26 cellular contexts compared by ENCODE assay signal in genomic region chr9:124766326-124766725, GRCh38. TPM values are rescaled to one million over a fixed set of nuclear protein-coding genes. Genes with fewer than 3 reads are reported as not detected.
DNase-seq lines count a peak whose midpoint lies in the region; ATAC-seq and TF ChIP-seq lines count a peak whose summit lies in the region.
"Had no signal": no experiment of that assay in that cellular context is flagged by ENCODE, and none has a peak within 500 bp of the region (broad histone marks: within the 10 kb centered on the region; RNA-seq: fewer than 3 reads in every experiment).

No MANE protein-coding gene starts in this region.

- H3K4me1 ChIP-seq in HUES48 (ENCODE audit: control insufficient read depth, insufficient read depth, low read length) = peaks cover 79% of the 10 kb centered on the region
- H3K4me1 ChIP-seq in OCI-LY7 (ENCODE audit: insufficient read depth, low read length, poor library complexity, severe bottlenecking) = peaks cover 67% of the 10 kb centered on the region
- H3K4me1 ChIP-seq in ectodermal cell (ENCODE audit: control insufficient read depth, insufficient read depth, low read length) = peaks cover 41% of the 10 kb centered on the region
- H3K4me1 ChIP-seq in neural progenitor cell = peaks cover 70% of the 10 kb centered on the region
- H3K4me1 ChIP-seq: Caco-2 had no signal

- peaks cover 38% of the 10 kb centered on the region for H3K27me3 ChIP-seq in HUES48 (ENCODE audit: control insufficient read depth, insufficient read depth, low read length)
- H3K27me3 ChIP-seq in ectodermal cell (ENCODE audit: control insufficient read depth, insufficient read depth, low read length, poor library complexity, severe bottlenecking) = no peaks in the 10 kb centered on the region
- no peaks in the 10 kb centered on the region for H3K27me3 ChIP-seq in neural progenitor cell

- H3F3A ChIP-seq in neural progenitor cell (ENCODE audit: low read depth) = peaks cover 80% of the 10 kb centered on the region

- H3K4me3 Mint-ChIP-seq in neural progenitor cell = no peak overlapping the region
- H3K4me3 Mint-ChIP-seq: CD4-positive, alpha-beta memory T cell; T-helper 17 cell had no signal

- H4K20me1 ChIP-seq in OCI-LY7 (ENCODE audit: insufficient read depth, low read length) (peaks cover 50% of the 10 kb centered on the region), neural progenitor cell (ENCODE audit: low read depth) (peaks cover 71% of the 10 kb centered on the region)

- no TSS peak for BruUV-seq in OCI-LY7 (replicated peaks; lab: Mats Ljungman, UMichigan)

- no peaks in the 10 kb centered on the region for H3K36me3 ChIP-seq in HUES48 (ENCODE audit: control insufficient read depth, insufficient read depth, low read length)
- H3K36me3 ChIP-seq in OCI-LY7 (ENCODE audit: insufficient read depth, low read length) = no peaks in the 10 kb centered on the region
- no peaks in the 10 kb centered on the region for H3K36me3 ChIP-seq in ectodermal cell (ENCODE audit: control insufficient read depth, insufficient read depth, low read length)
- H3K36me3 ChIP-seq in neural progenitor cell = no peaks in the 10 kb centered on the region
- H3K36me3 ChIP-seq: BLaER1 treated with 17β-estradiol and CSF1 and Interleukin-3, amounts not matched to agents 10 nM and 100 nM; MG63 had no signal

- no peak for ATAC-seq in HG03139 (IDR thresholded peaks at IDR 0.05; ENCODE audit: unreplicated experiment)
- no peak for ATAC-seq in activated naive CD4-positive, alpha-beta T cell treated with anti-CD3 and anti-CD28 coated beads, Interleukin-2, amount 50 U/mL, for 72 hours
- ATAC-seq: A549, T-helper 17 cell had no signal

- peaks cover 5% of the 10 kb centered on the region for H3K27me3 Mint-ChIP-seq in neural progenitor cell (ENCODE audit: insufficient read depth, low read depth)

- H3K4me1 Mint-ChIP-seq in neural progenitor cell = peaks cover 73% of the 10 kb centered on the region

- TF ChIP-seq CTCF in OCI-LY7 (conservative IDR thresholded peaks at IDR 0.05; ENCODE audit: low read length) (no peak), neural progenitor cell (IDR thresholded peaks at IDR 0.05) (no peak)

- CTCF ChIA-PET in OCI-LY7 (lab: Charles Lee; ENCODE audit: unreplicated experiment) = interaction anchor here (1.7 kb wide), 1 partner anchor 33 kb away, joined by 6 read pairs; no protein-coding TSS in a partner anchor

- DNase-seq in OCI-LY7 (ENCODE audit: low spot score) (no peak), neural progenitor cell (ENCODE audit: low spot score) (no peak), pons (ENCODE audit: low spot score) (no peak), ecto neural progenitor cell (ENCODE audit: low spot score) (no peak)
- no peak for DNase-seq in activated naive CD4-positive, alpha-beta T cell treated with anti-CD3 and anti-CD28 coated beads, Interleukin-2, amount 50 U/mL, for 72 hours (ENCODE audit: low spot score in 2 of 2)
- DNase-seq: Caco-2; CD4-positive, alpha-beta memory T cell; DMS 273 treated with DMSO at 0.1 percent for 48 hours; DMS79; GM23248; KBM-7; MG63; NCI-H1105 treated with DMSO at 0.1 percent for 48 hours; NCI-H146; NCI-H1930; NCI-H2107; NCI-H446; NCI-H526; SK-N-SH; T-helper 17 cell had no signal

- H3K36me3 Mint-ChIP-seq in neural progenitor cell = no peaks in the 10 kb centered on the region
- H3K36me3 Mint-ChIP-seq in activated naive CD4-positive, alpha-beta T cell treated with anti-CD3 and anti-CD28 coated beads, Interleukin-2, amount 50 U/mL, for 72 hours = peaks cover 0 to 11% of the 10 kb centered on the region in 2 donors

- no peaks in the 10 kb centered on the region for H3K9me2 ChIP-seq in OCI-LY7 (ENCODE audit: insufficient read depth, low read length)
- H3K9me2 ChIP-seq: SK-N-SH had no signal

- no peak overlapping the region for H3K27ac Mint-ChIP-seq in neural progenitor cell
- no peak overlapping the region for H3K27ac Mint-ChIP-seq in activated naive CD4-positive, alpha-beta T cell treated with anti-CD3 and anti-CD28 coated beads, Interleukin-2, amount 50 U/mL, for 72 hours
- H3K27ac Mint-ChIP-seq: CD4-positive, alpha-beta memory T cell; T-helper 17 cell had no signal

- H3K79me2 ChIP-seq in OCI-LY7 (ENCODE audit: insufficient read depth, low read depth, low read length) (peaks cover 91% of the 10 kb centered on the region), neural progenitor cell (ENCODE audit: low read depth) (peaks cover 97% of the 10 kb centered on the region)

- H2AFZ ChIP-seq in OCI-LY7 (ENCODE audit: low read length) = no peak overlapping the region
- no peak overlapping the region for H2AFZ ChIP-seq in neural progenitor cell (replicated peaks)
- H2AFZ ChIP-seq: GM23248 had no signal

- H3K9ac ChIP-seq in HUES48 (ENCODE audit: low read depth, low read length) (no peak overlapping the region), neural progenitor cell (peak overlapping the region; percentile 6)
- H3K9ac ChIP-seq: BLaER1 treated with 17β-estradiol and CSF1 and Interleukin-3, amounts not matched to agents 10 nM and 100 nM; GM23248; SK-N-SH had no signal

- POLR2A ChIA-PET in OCI-LY7 (lab: Charles Lee) = interaction anchor here (0.7 to 1.5 kb wide), 9 partner anchors 9 to 174 kb away, joined by 3 to 5 read pairs (median 3); partner anchors contain the start of gene OLFML2A

- no peaks in the 10 kb centered on the region for H3K9me3 Mint-ChIP-seq in neural progenitor cell
- no peaks in the 10 kb centered on the region for H3K9me3 Mint-ChIP-seq in activated naive CD4-positive, alpha-beta T cell treated with anti-CD3 and anti-CD28 coated beads, Interleukin-2, amount 50 U/mL, for 72 hours

- WGBS in ectodermal cell, 2 experiments = 50 to 74% methylated on average over 1 of the region's 1 CpG

- intact Hi-C loops in OCI-LY7 (cut with micrococcal nuclease; ENCODE audit: unreplicated experiment) = no loop called here

- H3K9me3 ChIP-seq in HUES48 (ENCODE audit: control insufficient read depth, insufficient read depth, low read length) (no peaks in the 10 kb centered on the region), OCI-LY7 (ENCODE audit: low read length) (no peaks in the 10 kb centered on the region), ectodermal cell (ENCODE audit: control insufficient read depth, low read length) (no peaks in the 10 kb centered on the region), neural progenitor cell (ENCODE audit: low read depth) (no peaks in the 10 kb centered on the region)
- H3K9me3 ChIP-seq: A549; BLaER1 treated with 17β-estradiol and CSF1 and Interleukin-3, amounts not matched to agents 10 nM and 100 nM; Caco-2; MG63; SK-N-SH had no signal

- peak overlapping the region; percentile 86 for H3K27ac ChIP-seq in HUES48 (ENCODE audit: low read depth, low read length)
- H3K27ac ChIP-seq in OCI-LY7 (ENCODE audit: low read depth, low read length, poor library complexity, severe bottlenecking) = peak overlapping the region; percentile 56
- peak overlapping the region; percentile 72 for H3K27ac ChIP-seq in ectodermal cell (ENCODE audit: insufficient read depth, low read depth, low read length, poor library complexity, severe bottlenecking)
- peak overlapping the region; percentile 91 for H3K27ac ChIP-seq in neural progenitor cell
- H3K27ac ChIP-seq: A549; BLaER1 treated with 17β-estradiol and CSF1 and Interleukin-3, amounts not matched to agents 10 nM and 100 nM; GM23248 had no signal

- H3K4me3 ChIP-seq in HUES48 (ENCODE audit: low read depth, low read length) (peak overlapping the region; percentile 28; the same call in 1 of the 2 replicates), OCI-LY7 (ENCODE audit: low read depth, low read length, poor library complexity, severe bottlenecking) (peak overlapping the region; percentile 49), ectodermal cell (ENCODE audit: insufficient read depth, low read depth, low read length) (peak overlapping the region; percentile 6), neural progenitor cell (peak overlapping the region; percentile 94)
- H3K4me3 ChIP-seq: A549; BLaER1 treated with 17β-estradiol and CSF1 and Interleukin-3, amounts not matched to agents 10 nM and 100 nM; GM23248; MG63 had no signal

- H3K4me2 ChIP-seq in OCI-LY7 (ENCODE audit: low read length) (peak overlapping the region; percentile 96), neural progenitor cell (peak overlapping the region; percentile 95)
- H3K4me2 ChIP-seq: A549, SK-N-SH had no signal

RNA-seq across cellular contexts. Expression of gene NR6A1, which starts 4.8 kb away (rescaled TPM):
- total RNA-seq in OCI-LY7 (2014; rRNA removed; shearing (Covaris generic)) = 13.0 and 17.5 TPM in 2 replicates
- total RNA-seq in OCI-LY7 (2022) = 21.7 and 23.0 TPM in 2 replicates
- 247 TPM for polyA plus RNA-seq in ectodermal cell (2013, experiment 1 of 4)
- 281 TPM for polyA plus RNA-seq in ectodermal cell (2013, experiment 2 of 4)
- polyA plus RNA-seq in ectodermal cell (2013, experiment 3 of 4) = 175 TPM
- polyA plus RNA-seq in ectodermal cell (2013, experiment 4 of 4) = 190 TPM
- total RNA-seq in neural progenitor cell (ENCODE audit: low replicate concordance) = 302 and 313 TPM in 2 replicates
- under 1 TPM; 0.58 to 0.84 TPM for total RNA-seq in activated naive CD4-positive, alpha-beta T cell treated with anti-CD3 and anti-CD28 coated beads, Interleukin-2, amount 50 U/mL, for 72 hours
- total RNA-seq: GM23248 had no signal
- polyA plus RNA-seq: CD4-positive, alpha-beta memory T cell had no signal

RNA-seq across cellular contexts. Expression of gene OLFML2A, which starts 10.6 kb away (rescaled TPM):
- 3.4 and 4.4 TPM in 2 replicates for total RNA-seq in OCI-LY7 (2014; rRNA removed; shearing (Covaris generic))
- 6.0 and 6.7 TPM in 2 replicates for total RNA-seq in OCI-LY7 (2022)
- polyA plus RNA-seq in ectodermal cell (2013, experiment 1 of 4) = 9.5 TPM
- polyA plus RNA-seq in ectodermal cell (2013, experiment 2 of 4) = 8.0 TPM
- 6.0 TPM for polyA plus RNA-seq in ectodermal cell (2013, experiment 3 of 4)
- 5.8 TPM for polyA plus RNA-seq in ectodermal cell (2013, experiment 4 of 4)
- 3.1 and 9.0 TPM in 2 replicates for total RNA-seq in neural progenitor cell (ENCODE audit: low replicate concordance)
- not detected for total RNA-seq in activated naive CD4-positive, alpha-beta T cell treated with anti-CD3 and anti-CD28 coated beads, Interleukin-2, amount 50 U/mL, for 72 hours
- total RNA-seq: CD4-positive, alpha-beta memory T cell; HT-29; T-helper 17 cell had no signal
- polyA plus RNA-seq: CD4-positive, alpha-beta memory T cell had no signal

Comparison
In these comparisons a context has a peak if more than half of its experiments do, and no peak if none do; other contexts are left out.
1. H3K4me3 ChIP-seq: peak in every context shown above with its lines; median percentile 94 in neural progenitor cell; 49 in OCI-LY7; 28 in HUES48; 6 in ectodermal cell.
2. RNA of gene NR6A1, which starts 4.8 kb away (total RNA-seq): 302 to 313 TPM in neural progenitor cell; 13.0 to 23.0 TPM in OCI-LY7 and 0.58 to 0.84 TPM in activated naive CD4-positive, alpha-beta T cell treated with anti-CD3 and anti-CD28 coated beads, Interleukin-2, amount 50 U/mL, for 72 hours; every median in the first group is over 10 times any median in the second.
3. Peak in every context shown above with its lines, with median percentiles within 50 percentile points of each other: H3K27ac ChIP-seq.